Comparison of ENCODE assay signal across 31 cellular contexts in the genomic region with DNA sequence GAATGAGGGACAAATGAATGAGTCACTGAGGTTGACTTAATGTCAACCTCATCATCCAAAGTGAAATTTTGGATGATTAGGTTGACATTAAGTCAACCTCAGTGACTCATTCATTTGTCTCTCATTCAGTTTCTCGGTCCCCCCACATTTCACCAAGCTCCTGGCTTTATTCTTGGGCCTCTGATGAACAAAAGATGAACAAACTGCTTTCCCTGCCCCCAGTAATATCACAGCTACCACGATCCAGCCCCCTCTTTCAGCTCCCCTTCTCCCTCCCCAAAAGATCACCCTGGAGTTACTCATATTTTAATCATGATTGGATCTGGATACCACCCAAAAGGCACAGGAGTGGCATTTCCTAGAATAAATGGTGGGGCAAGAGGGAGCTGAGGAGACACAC. TPM values are rescaled to one million over a fixed set of nuclear protein-coding genes. Genes with fewer than 3 reads are reported as not detected.
DNase-seq lines count a peak whose midpoint lies in the region; ATAC-seq lines count a peak whose summit lies in the region.
"Had no signal": no experiment of that assay in that cellular context is flagged by ENCODE, and none has a peak within 500 bp of the region (broad histone marks: within the 10 kb centered on the region; RNA-seq: fewer than 3 reads in every experiment).

No MANE protein-coding gene starts in this region.

- intact Hi-C loops in activated T-helper 2 cell treated with anti-CD3 and anti-CD28 coated beads, Interferon-gamma antibody, Interleukin-2, Interleukin-4, amounts not matched to agents 10 μg/mL and 5 μg/mL and 100 μg/mL, durations not matched to agents 14 hours and 24 hours and 36 hours (cut with micrococcal nuclease), result loop anchor here (1.0 kb wide), 2 partner anchors 12 to 48 kb away; a partner anchor contains a TSS

- H3K4me1 Mint-ChIP-seq in activated T-cell treated with anti-CD3 and anti-CD28 coated beads, Interleukin-2, amount 50 U/mL, for 4 hours (ENCODE audit: low read depth), result peaks cover 16% of the 10 kb centered on the region
- H3K4me1 Mint-ChIP-seq in activated T-helper 2 cell treated with anti-CD3 and anti-CD28 coated beads, Interferon-gamma antibody, Interleukin-2, Interleukin-4, amounts not matched to agents 10 μg/mL and 5 μg/mL and 100 μg/mL, durations not matched to agents 14 hours and 24 hours and 36 hours (ENCODE audit: low read depth), result peaks cover 25% of the 10 kb centered on the region
- H3K4me1 Mint-ChIP-seq in stimulated activated effector memory CD8-positive, alpha-beta T cell treated with anti-CD3 and anti-CD28 coated beads, Interleukin-12 subunit alpha, Interleukin-12 subunit beta, amount 100 ng/mL, for 72 hours, result peaks cover 24% of the 10 kb centered on the region
- H3K4me1 Mint-ChIP-seq: brain, endodermal cell, natural killer cell, T-helper 17 cell had no signal

- H3K4me3 Mint-ChIP-seq in activated T-cell treated with anti-CD3 and anti-CD28 coated beads, Interleukin-2, amount 50 U/mL, for 4 hours, result peak overlapping the region; percentile 16
- H3K4me3 Mint-ChIP-seq in activated T-helper 2 cell treated with anti-CD3 and anti-CD28 coated beads, Interferon-gamma antibody, Interleukin-2, Interleukin-4, amounts not matched to agents 10 μg/mL and 5 μg/mL and 100 μg/mL, durations not matched to agents 14 hours and 24 hours and 36 hours (ENCODE audit: low read depth), result peak overlapping the region; percentile 3
- no peak overlapping the region for H3K4me3 Mint-ChIP-seq in stimulated activated effector memory CD8-positive, alpha-beta T cell treated with anti-CD3 and anti-CD28 coated beads, Interleukin-12 subunit alpha, Interleukin-12 subunit beta, amount 100 ng/mL, for 72 hours
- H3K4me3 Mint-ChIP-seq: brain, endodermal cell, natural killer cell, T-helper 17 cell had no signal

- peak overlapping the region; percentile 82 for H3K27ac Mint-ChIP-seq in activated T-helper 2 cell treated with anti-CD3 and anti-CD28 coated beads, Interferon-gamma antibody, Interleukin-2, Interleukin-4, amounts not matched to agents 10 μg/mL and 5 μg/mL and 100 μg/mL, durations not matched to agents 14 hours and 24 hours and 36 hours
- H3K27ac Mint-ChIP-seq in stimulated activated effector memory CD8-positive, alpha-beta T cell treated with anti-CD3 and anti-CD28 coated beads, Interleukin-12 subunit alpha, Interleukin-12 subunit beta, amount 100 ng/mL, for 72 hours, result peak overlapping the region; percentile 19
- H3K27ac Mint-ChIP-seq: brain, endodermal cell, natural killer cell, T-helper 17 cell had no signal

- H3K36me3 Mint-ChIP-seq in activated T-cell treated with anti-CD3 and anti-CD28 coated beads, Interleukin-2, amount 50 U/mL, for 4 hours (ENCODE audit: insufficient read depth), result no peaks in the 10 kb centered on the region
- H3K36me3 Mint-ChIP-seq in activated T-helper 2 cell treated with anti-CD3 and anti-CD28 coated beads, Interferon-gamma antibody, Interleukin-2, Interleukin-4, amounts not matched to agents 10 μg/mL and 5 μg/mL and 100 μg/mL, durations not matched to agents 14 hours and 24 hours and 36 hours (ENCODE audit: low read depth), result peaks cover 26% of the 10 kb centered on the region
- H3K36me3 Mint-ChIP-seq in stimulated activated effector memory CD8-positive, alpha-beta T cell treated with anti-CD3 and anti-CD28 coated beads, Interleukin-12 subunit alpha, Interleukin-12 subunit beta, amount 100 ng/mL, for 72 hours, result no peaks in the 10 kb centered on the region
- H3K36me3 Mint-ChIP-seq: brain, natural killer cell had no signal

- peak; percentile 35 for DNase-seq in activated T-cell treated with anti-CD3 and anti-CD28 coated beads for 24 hours (ENCODE audit: low read depth)
- DNase-seq in activated T-cell treated with anti-CD3 and anti-CD28 coated beads for 4 hours, result no peak
- DNase-seq in activated T-cell treated with anti-CD3 and anti-CD28 coated beads, Interleukin-2, amount 50 U/mL, for 4 hours, result no peak
- DNase-seq in activated T-helper 2 cell treated with anti-CD3 and anti-CD28 coated beads, Interferon-gamma antibody, Interleukin-2, Interleukin-4, amounts not matched to agents 10 μg/mL and 5 μg/mL and 100 μg/mL, durations not matched to agents 14 hours and 24 hours and 36 hours (ENCODE audit: low spot score), result no peak
- no peak for DNase-seq in stimulated activated effector memory CD8-positive, alpha-beta T cell treated with anti-CD3 and anti-CD28 coated beads, Interleukin-12 subunit alpha, Interleukin-12 subunit beta, amount 100 ng/mL, for 72 hours (ENCODE audit: low spot score in 2 of 2)
- no peak for DNase-seq in NCI-H128 (lab: John Stamatoyannopoulos, UW; ENCODE audit: unreplicated experiment)
- no peak for DNase-seq in NCI-H146 treated with DMSO at 0.1 percent for 48 hours (lab: John Stamatoyannopoulos, UW; ENCODE audit: unreplicated experiment)
- DNase-seq: amniotic stem cell, C1 segment of cervical spinal cord, dermis blood vessel endothelial cell, DMS153, endodermal cell, mammary epithelial cell, mucosa of descending colon, natural killer cell, NCI-H146, NCI-H446, NCI-H748 treated with DMSO at 0.1 percent for 48 hours, nucleus accumbens, Peyer's patch, right lobe of liver, SHP77, spleen, T-helper 17 cell, thyroid gland had no signal

- peak; percentile 89 to 91 for ATAC-seq in activated T-cell treated with anti-CD3 and anti-CD28 coated beads, Interleukin-2, amount 50 U/mL, for 4 hours
- ATAC-seq in stimulated activated effector memory CD8-positive, alpha-beta T cell treated with anti-CD3 and anti-CD28 coated beads, Interleukin-12 subunit alpha, Interleukin-12 subunit beta, amount 100 ng/mL, for 72 hours, result peak; percentile 86
- ATAC-seq: mucosa of descending colon, natural killer cell, right lobe of liver, T-helper 17 cell had no signal

- peaks cover 7% of the 10 kb centered on the region for H3K9me3 Mint-ChIP-seq in activated T-cell treated with anti-CD3 and anti-CD28 coated beads, Interleukin-2, amount 50 U/mL, for 4 hours
- H3K9me3 Mint-ChIP-seq in activated T-helper 2 cell treated with anti-CD3 and anti-CD28 coated beads, Interferon-gamma antibody, Interleukin-2, Interleukin-4, amounts not matched to agents 10 μg/mL and 5 μg/mL and 100 μg/mL, durations not matched to agents 14 hours and 24 hours and 36 hours, result peaks cover 10% of the 10 kb centered on the region
- peaks cover 8% of the 10 kb centered on the region for H3K9me3 Mint-ChIP-seq in stimulated activated effector memory CD8-positive, alpha-beta T cell treated with anti-CD3 and anti-CD28 coated beads, Interleukin-12 subunit alpha, Interleukin-12 subunit beta, amount 100 ng/mL, for 72 hours
- H3K9me3 Mint-ChIP-seq: natural killer cell had no signal

- peaks cover 18% of the 10 kb centered on the region for H3K27me3 Mint-ChIP-seq in activated T-cell treated with anti-CD3 and anti-CD28 coated beads, Interleukin-2, amount 50 U/mL, for 4 hours (ENCODE audit: low read depth)
- H3K27me3 Mint-ChIP-seq in activated T-helper 2 cell treated with anti-CD3 and anti-CD28 coated beads, Interferon-gamma antibody, Interleukin-2, Interleukin-4, amounts not matched to agents 10 μg/mL and 5 μg/mL and 100 μg/mL, durations not matched to agents 14 hours and 24 hours and 36 hours (ENCODE audit: low read depth), result no peaks in the 10 kb centered on the region

RNA-seq across cellular contexts. Expression of a gene that starts 10.8 kb away (rescaled TPM):
- not detected for total RNA-seq in activated T-cell treated with anti-CD3 and anti-CD28 coated beads, Interleukin-2, amount 50 U/mL, for 4 hours
- total RNA-seq in activated T-helper 2 cell treated with anti-CD3 and anti-CD28 coated beads, Interferon-gamma antibody, Interleukin-2, Interleukin-4, amounts not matched to agents 10 μg/mL and 5 μg/mL and 100 μg/mL, durations not matched to agents 14 hours and 24 hours and 36 hours, result not detected in 2 replicates
- total RNA-seq: activated CD8-positive, alpha-beta memory T cell treated with anti-CD3 and anti-CD28 coated beads for 36 hours; dermis blood vessel endothelial cell; endodermal cell; fibroblast of villous mesenchyme; H1; LHCN-M2; mammary epithelial cell; natural killer cell; prostate gland; right lobe of liver; spleen; T-helper 17 cell; thyroid gland had no signal

RNA-seq across cellular contexts. Expression of a gene that starts 12.5 kb away (rescaled TPM):
- 1 to 10 TPM in 1 of 3 donors, under 1 TPM in 1, not detected in 1; 0.51 to 1.3 TPM for total RNA-seq in activated T-cell treated with anti-CD3 and anti-CD28 coated beads, Interleukin-2, amount 50 U/mL, for 4 hours
- total RNA-seq in activated T-helper 2 cell treated with anti-CD3 and anti-CD28 coated beads, Interferon-gamma antibody, Interleukin-2, Interleukin-4, amounts not matched to agents 10 μg/mL and 5 μg/mL and 100 μg/mL, durations not matched to agents 14 hours and 24 hours and 36 hours, result 4.5 and 4.6 TPM in 2 replicates
- total RNA-seq: dermis blood vessel endothelial cell, endodermal cell, fibroblast of villous mesenchyme, H1, LHCN-M2, mammary epithelial cell, T-helper 17 cell had no signal

RNA-seq across cellular contexts. Expression of a gene that starts 30.9 kb away (rescaled TPM):
- total RNA-seq in activated T-cell treated with anti-CD3 and anti-CD28 coated beads, Interleukin-2, amount 50 U/mL, for 4 hours, result not detected
- total RNA-seq in activated T-helper 2 cell treated with anti-CD3 and anti-CD28 coated beads, Interferon-gamma antibody, Interleukin-2, Interleukin-4, amounts not matched to agents 10 μg/mL and 5 μg/mL and 100 μg/mL, durations not matched to agents 14 hours and 24 hours and 36 hours, result 0.07 and 0.18 TPM in 2 replicates
- total RNA-seq: activated CD8-positive, alpha-beta memory T cell treated with anti-CD3 and anti-CD28 coated beads for 36 hours; dermis blood vessel endothelial cell; endodermal cell; fibroblast of villous mesenchyme; H1; LHCN-M2; mammary epithelial cell; natural killer cell; T-helper 17 cell had no signal

RNA-seq across cellular contexts. Expression of a gene that starts 42.4 kb away (rescaled TPM):
- total RNA-seq in activated T-cell treated with anti-CD3 and anti-CD28 coated beads, Interleukin-2, amount 50 U/mL, for 4 hours, result under 1 TPM in 1 of 3 donors, not detected in 2; 0.32 TPM
- total RNA-seq in activated T-helper 2 cell treated with anti-CD3 and anti-CD28 coated beads, Interferon-gamma antibody, Interleukin-2, Interleukin-4, amounts not matched to agents 10 μg/mL and 5 μg/mL and 100 μg/mL, durations not matched to agents 14 hours and 24 hours and 36 hours, result 1.2 and 1.7 TPM in 2 replicates
- total RNA-seq: activated CD8-positive, alpha-beta memory T cell treated with anti-CD3 and anti-CD28 coated beads for 36 hours; dermis blood vessel endothelial cell; fibroblast of villous mesenchyme; H1; LHCN-M2; mammary epithelial cell; right lobe of liver; thyroid gland had no signal
